In genomic region chrX:102141631-102142030, GRCh38 we compare ENCODE assay signal across 17 cellular contexts. TPM values are rescaled to one million over a fixed set of nuclear protein-coding genes. Genes with fewer than 3 reads are reported as not detected.
"Had no signal": no experiment of that assay in that cellular context is flagged by ENCODE, and none has a peak within 500 bp of the region (broad histone marks: within the 10 kb centered on the region; RNA-seq: fewer than 3 reads in every experiment).

No MANE protein-coding gene starts in this region.

RNA-seq across cellular contexts. Expression of gene TCEAL6, which starts 0.7 kb away (rescaled TPM):
- total RNA-seq: chondrocyte, colonic mucosa, dermis microvascular lymphatic vessel endothelial cell, esophagus mucosa, esophagus squamous epithelium, gastrocnemius medialis, glomerular endothelial cell, heart right ventricle, kidney epithelial cell, left lung, left ventricle myocardium superior, lower leg skin, lung, mammary epithelial cell, mononuclear cell, mucosa of gallbladder had no signal
- polyA plus RNA-seq: heart right ventricle, immature natural killer cell, lung, mammary epithelial cell had no signal

RNA-seq across cellular contexts. Expression of gene BEX5, which starts 14.1 kb away (rescaled TPM):
- polyA plus RNA-seq: mammary epithelial cell had no signal

RNA-seq across cellular contexts. Expression of gene TCEAL2, which starts 16.2 kb away (rescaled TPM):
- total RNA-seq: chondrocyte, dermis microvascular lymphatic vessel endothelial cell, esophagus mucosa, gastrocnemius medialis, glomerular endothelial cell, left ventricle myocardium superior, mammary epithelial cell had no signal
- polyA plus RNA-seq: immature natural killer cell, mammary epithelial cell had no signal
